In the genomic region with DNA sequence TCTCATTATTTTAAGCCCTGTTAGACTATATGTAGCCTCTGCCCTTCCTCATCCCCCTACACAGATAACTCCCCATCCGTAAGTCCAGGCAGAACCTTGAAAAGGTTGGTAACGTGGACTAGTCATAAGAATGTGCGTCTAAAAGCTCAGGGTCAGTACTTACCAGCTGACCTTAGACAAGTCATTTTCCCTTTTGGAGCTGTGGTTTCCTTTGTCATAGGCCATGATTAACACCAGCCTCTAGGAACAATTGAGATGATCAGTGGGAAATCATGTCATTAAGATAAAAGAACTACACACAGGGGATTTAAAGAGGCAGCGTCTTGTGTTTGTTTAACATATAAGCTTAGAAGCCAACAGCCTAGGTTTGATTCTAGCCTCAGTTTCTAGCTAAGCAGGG, we compare ENCODE assay signal across 21 cellular contexts.
"Had no signal": no experiment of that assay in that cellular context is flagged by ENCODE, and none has a peak within 500 bp of the region (broad histone marks: within the 10 kb centered on the region; RNA-seq: fewer than 3 reads in every experiment).

No MANE protein-coding gene starts in this region.

- H3K4me1 Mint-ChIP-seq: activated naive CD8-positive, alpha-beta T cell treated with anti-CD3 and anti-CD28 coated beads, Interleukin-2, amount 50 U/mL, for 24 hours; stimulated activated memory B cell treated with anti-CD40 and anti-IgM and Interleukin-4, amounts not matched to agents 10 μg/mL and 1 μg/mL and 100 μg/mL, for 72 hours had no signal

- H3K9me3 Mint-ChIP-seq: activated naive CD8-positive, alpha-beta T cell treated with anti-CD3 and anti-CD28 coated beads, Interleukin-2, amount 50 U/mL, for 24 hours; effector memory CD8-positive, alpha-beta T cell; nephron; stimulated activated memory B cell treated with anti-CD40 and anti-IgM and Interleukin-4, amounts not matched to agents 10 μg/mL and 1 μg/mL and 100 μg/mL, for 72 hours had no signal

- H3K27ac Mint-ChIP-seq: activated CD4-positive, alpha-beta T cell treated with anti-CD3 and anti-CD28 coated beads for 36 hours; activated CD8-positive, alpha-beta T cell treated with anti-CD3 and anti-CD28 coated beads, Interleukin-2, amount 10 ng/mL, durations not matched to agents 7 days and 5 days; activated naive CD8-positive, alpha-beta T cell treated with anti-CD3 and anti-CD28 coated beads, Interleukin-2, amount 50 U/mL, for 24 hours; effector memory CD8-positive, alpha-beta T cell; nephron; progenitor cell of endocrine pancreas; stimulated activated memory B cell treated with anti-CD40 and anti-IgM and Interleukin-4, amounts not matched to agents 10 μg/mL and 1 μg/mL and 100 μg/mL, for 72 hours had no signal

- H3K4me1 ChIP-seq: ascending aorta, right lobe of liver had no signal

- ATAC-seq: activated CD4-positive, alpha-beta T cell treated with anti-CD3 and anti-CD28 coated beads for 36 hours; activated CD8-positive, alpha-beta T cell treated with anti-CD3 and anti-CD28 coated beads, Interleukin-2, amount 10 ng/mL, durations not matched to agents 7 days and 5 days; activated naive CD8-positive, alpha-beta T cell treated with anti-CD3 and anti-CD28 coated beads, Interleukin-2, amount 50 U/mL, for 24 hours; effector memory CD8-positive, alpha-beta T cell; right lobe of liver; stimulated activated memory B cell treated with anti-CD40 and anti-IgM and Interleukin-4, amounts not matched to agents 10 μg/mL and 1 μg/mL and 100 μg/mL, for 72 hours had no signal

- H3K27ac ChIP-seq: ascending aorta, coronary artery, right lobe of liver, spleen, tibial nerve, vagina, VCaP had no signal

- H3K36me3 ChIP-seq: ascending aorta, right lobe of liver, spleen, tibial nerve, vagina had no signal

- H3K27me3 ChIP-seq: ascending aorta, vagina had no signal

- H3K4me3 ChIP-seq: ascending aorta, coronary artery, right lobe of liver, spleen, tibial nerve, vagina had no signal

- DNase-seq: activated CD4-positive, alpha-beta T cell treated with anti-CD3 and anti-CD28 coated beads for 36 hours; activated CD8-positive, alpha-beta T cell treated with anti-CD3 and anti-CD28 coated beads, Interleukin-2, amount 10 ng/mL, durations not matched to agents 7 days and 5 days; activated naive CD4-positive, alpha-beta T cell treated with Interleukin-2 at 50 U/mL for 16 hours; activated naive CD8-positive, alpha-beta T cell treated with anti-CD3 and anti-CD28 coated beads, Interleukin-2, amount 50 U/mL, for 24 hours; caudate nucleus; effector memory CD8-positive, alpha-beta T cell; erythroblast; head of caudate nucleus; occipital lobe; right lobe of liver; spleen; stimulated activated CD4-positive, alpha-beta T cell treated with anti-CD3 and anti-CD28 coated beads, Interleukin-1b, Interleukin-23, amount 100 ng/mL, for 48 hours; T-helper 9 cell had no signal

- H3K4me3 Mint-ChIP-seq: activated CD4-positive, alpha-beta T cell treated with anti-CD3 and anti-CD28 coated beads for 36 hours; activated CD8-positive, alpha-beta T cell treated with anti-CD3 and anti-CD28 coated beads, Interleukin-2, amount 10 ng/mL, durations not matched to agents 7 days and 5 days; activated naive CD8-positive, alpha-beta T cell treated with anti-CD3 and anti-CD28 coated beads, Interleukin-2, amount 50 U/mL, for 24 hours; effector memory CD8-positive, alpha-beta T cell; stimulated activated memory B cell treated with anti-CD40 and anti-IgM and Interleukin-4, amounts not matched to agents 10 μg/mL and 1 μg/mL and 100 μg/mL, for 72 hours had no signal

- H3K36me3 Mint-ChIP-seq: stimulated activated memory B cell treated with anti-CD40 and anti-IgM and Interleukin-4, amounts not matched to agents 10 μg/mL and 1 μg/mL and 100 μg/mL, for 72 hours had no signal

- H3K9me3 ChIP-seq: ascending aorta, right lobe of liver, spleen, tibial nerve, vagina had no signal
